Comparison of ENCODE assay signal across 30 cellular contexts in genomic region chr5:5887818-5888217, GRCh38.
"Had no signal": no experiment of that assay in that cellular context is flagged by ENCODE, and none has a peak within 500 bp of the region (broad histone marks: within the 10 kb centered on the region; RNA-seq: fewer than 3 reads in every experiment).

No MANE protein-coding gene starts in this region.

- H3K4me1 ChIP-seq: left ventricle myocardium inferior, pancreas, prostate gland, suprapubic skin, tibial nerve, uterus had no signal

- H3K27me3 ChIP-seq: uterus had no signal

- H3K4me3 ChIP-seq: left ventricle myocardium inferior, lung, mucosa of descending colon, pancreas, prostate gland, skin epidermis, suprapubic skin, tibial nerve, uterus had no signal

- FAIRE-seq: islet of Langerhans, kidney, pancreas had no signal

- H3K4me1 Mint-ChIP-seq: immature natural killer cell; neural crest cell; stimulated activated effector memory CD8-positive, alpha-beta T cell treated with anti-CD3 and anti-CD28 coated beads, Interleukin-12 subunit alpha, Interleukin-12 subunit beta, amount 100 ng/mL, for 72 hours had no signal

- H3K9me3 ChIP-seq: left ventricle myocardium inferior, mucosa of descending colon, pancreas, prostate gland, spleen, suprapubic skin, tibial nerve, uterus had no signal

- H3K27ac Mint-ChIP-seq: naive thymus-derived CD4-positive, alpha-beta T cell; natural killer cell treated with Interleukin-12 subunit alpha and Interleukin-12 subunit beta and Interleukin-15 and Interleukin-18, amount 100 ng/mL, for 72 hours; stimulated activated effector memory CD8-positive, alpha-beta T cell treated with anti-CD3 and anti-CD28 coated beads, Interleukin-12 subunit alpha, Interleukin-12 subunit beta, amount 100 ng/mL, for 72 hours; stimulated activated naive CD8-positive, alpha-beta T cell treated with anti-CD3 and anti-CD28 coated beads, Interleukin-15, Interleukin-2, amounts not matched to agents 100 ng/mL and 50 ng/mL, for 24 hours; type B pancreatic cell had no signal

- ATAC-seq: left colon; naive thymus-derived CD4-positive, alpha-beta T cell; natural killer cell treated with Interleukin-12 subunit alpha and Interleukin-12 subunit beta and Interleukin-15 and Interleukin-18, amount 100 ng/mL, for 72 hours; sciatic nerve; stimulated activated effector memory CD8-positive, alpha-beta T cell treated with anti-CD3 and anti-CD28 coated beads, Interleukin-12 subunit alpha, Interleukin-12 subunit beta, amount 100 ng/mL, for 72 hours had no signal

- DNase-seq: hypothalamus; immature natural killer cell; kidney; left colon; left ventricle myocardium inferior; mesendoderm; midbrain; mucosa of descending colon; naive thymus-derived CD4-positive, alpha-beta T cell; nucleus accumbens; pancreas; posterior cingulate gyrus; retina; right cardiac atrium; spleen; stimulated activated CD4-positive, alpha-beta T cell treated with anti-CD3 and anti-CD28 coated beads, Interleukin-4, amount 100 ng/mL, for 24 hours; stimulated activated naive CD4-positive, alpha-beta T cell; uterus had no signal

- H3K36me3 Mint-ChIP-seq: immature natural killer cell; naive thymus-derived CD4-positive, alpha-beta T cell; natural killer cell treated with Interleukin-12 subunit alpha and Interleukin-12 subunit beta and Interleukin-15 and Interleukin-18, amount 100 ng/mL, for 72 hours; stimulated activated effector memory CD8-positive, alpha-beta T cell treated with anti-CD3 and anti-CD28 coated beads, Interleukin-12 subunit alpha, Interleukin-12 subunit beta, amount 100 ng/mL, for 72 hours; type B pancreatic cell had no signal

- H3K4me3 Mint-ChIP-seq: immature natural killer cell; naive thymus-derived CD4-positive, alpha-beta T cell; natural killer cell treated with Interleukin-12 subunit alpha and Interleukin-12 subunit beta and Interleukin-15 and Interleukin-18, amount 100 ng/mL, for 72 hours; neural crest cell; stimulated activated effector memory CD8-positive, alpha-beta T cell treated with anti-CD3 and anti-CD28 coated beads, Interleukin-12 subunit alpha, Interleukin-12 subunit beta, amount 100 ng/mL, for 72 hours; stimulated activated naive CD8-positive, alpha-beta T cell treated with anti-CD3 and anti-CD28 coated beads, Interleukin-15, Interleukin-2, amounts not matched to agents 100 ng/mL and 50 ng/mL, for 24 hours; type B pancreatic cell had no signal

- H3K9me3 Mint-ChIP-seq: natural killer cell treated with Interleukin-12 subunit alpha and Interleukin-12 subunit beta and Interleukin-15 and Interleukin-18, amount 100 ng/mL, for 72 hours; neural crest cell; stimulated activated naive CD8-positive, alpha-beta T cell treated with anti-CD3 and anti-CD28 coated beads, Interleukin-15, Interleukin-2, amounts not matched to agents 100 ng/mL and 50 ng/mL, for 24 hours; type B pancreatic cell had no signal

- H3K27ac ChIP-seq: left ventricle myocardium inferior, pancreas, prostate gland, skin epidermis, spleen, suprapubic skin, tibial nerve, uterus had no signal

- H3K36me3 ChIP-seq: left ventricle myocardium inferior, pancreas, prostate gland, spleen, suprapubic skin, tibial nerve, uterus had no signal
